Comparison of ENCODE assay signal across 9 cellular contexts in the genomic region with DNA sequence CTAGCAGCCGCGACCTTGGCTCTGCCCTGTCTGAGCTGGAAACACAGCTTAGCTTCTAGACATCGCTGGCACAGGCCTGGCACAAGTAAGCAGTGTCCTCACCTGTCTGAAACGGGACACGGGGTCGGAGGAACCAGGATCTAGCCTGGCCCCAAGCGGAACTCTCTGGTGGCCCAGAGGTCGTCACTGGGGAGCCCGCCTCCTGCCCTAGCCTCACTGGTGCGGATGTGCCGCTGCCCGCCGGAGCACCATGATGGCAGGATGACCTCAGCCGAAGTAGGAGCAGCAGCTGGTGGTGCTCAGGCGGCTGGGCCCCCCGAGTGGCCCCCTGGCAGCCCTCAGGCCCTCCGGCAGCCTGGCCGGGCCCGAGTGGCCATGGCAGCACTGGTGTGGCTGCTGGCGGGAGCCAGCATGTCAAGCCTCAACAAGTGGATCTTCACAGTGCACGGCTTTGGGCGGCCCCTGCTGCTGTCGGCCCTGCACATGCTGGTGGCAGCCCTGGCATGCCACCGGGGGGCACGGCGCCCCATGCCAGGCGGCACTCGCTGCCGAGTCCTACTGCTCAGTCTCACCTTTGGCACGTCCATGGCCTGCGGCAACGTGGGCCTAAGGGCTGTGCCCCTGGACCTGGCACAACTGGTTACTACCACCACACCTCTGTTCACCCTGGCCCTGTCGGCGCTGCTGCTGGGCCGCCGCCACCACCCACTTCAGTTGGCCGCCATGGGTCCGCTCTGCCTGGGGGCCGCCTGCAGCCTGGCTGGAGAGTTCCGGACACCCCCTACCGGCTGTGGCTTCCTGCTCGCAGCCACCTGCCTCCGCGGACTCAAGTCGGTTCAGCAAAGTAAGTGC. TPM values are rescaled to one million over a fixed set of nuclear protein-coding genes. Genes with fewer than 3 reads are reported as not detected.
DNase-seq lines count a peak whose midpoint lies in the region; ATAC-seq, FAIRE-seq and TF ChIP-seq lines count a peak whose summit lies in the region.
"Had no signal": no experiment of that assay in that cellular context is flagged by ENCODE, and none has a peak within 500 bp of the region (broad histone marks: within the 10 kb centered on the region; RNA-seq: fewer than 3 reads in every experiment).

No MANE protein-coding gene starts in this region.

- TF ChIP-seq CTCF in WERI-Rb-1 (IDR thresholded peaks at IDR 0.05; ENCODE audit: low read depth, low read length), result no peak
- TF ChIP-seq CTCF in endodermal cell (conservative IDR thresholded peaks at IDR 0.05), result no peak

- peak overlapping the region; percentile 81; the same call in 1 of the 2 replicates for H3K27ac ChIP-seq in WERI-Rb-1
- no peak overlapping the region for H3K27ac ChIP-seq in endodermal cell (ENCODE audit: low read depth, low read length)
- peak overlapping the region; percentile 82 for H3K27ac ChIP-seq in muscle layer of colon (ENCODE audit: low read depth, low read length)

- DNase-seq in Right ventricle myocardium inferior (ENCODE audit: missing footprints) (peak; percentile 73), cardiac septum (ENCODE audit: low spot score) (no peak), WERI-Rb-1 (no peak), endodermal cell (peak; percentile 70), urothelium cell line (ENCODE audit: low spot score) (peak; percentile 54), midbrain (lab: John Stamatoyannopoulos, UW) (no peak)

- peak; percentile 46 for FAIRE-seq in urothelium cell line (lab: Jason Lieb, UNC)
- FAIRE-seq: endometrium had no signal

- peaks cover 26% of the 10 kb centered on the region for H3K9me3 Mint-ChIP-seq in endodermal cell

- no peak overlapping the region for H3K9ac ChIP-seq in endodermal cell (ENCODE audit: extremely low read depth, low read length, poor library complexity, severe bottlenecking)
- H3K9ac ChIP-seq in muscle layer of colon (ENCODE audit: low read length), result peak overlapping the region; percentile 76

- H3K27me3 ChIP-seq in WERI-Rb-1 (ENCODE audit: insufficient read depth, low read depth, severe bottlenecking) (no peaks in the 10 kb centered on the region), endodermal cell (ENCODE audit: control insufficient read depth, insufficient read depth, low read length, poor library complexity, severe bottlenecking) (no peaks in the 10 kb centered on the region), muscle layer of colon (ENCODE audit: control insufficient read depth in 1 of 2, insufficient read depth in 2 of 2, low read length in 2 of 2) (no peaks in the 10 kb centered on the region)

- no peaks in the 10 kb centered on the region for H3K4me1 ChIP-seq in endodermal cell (ENCODE audit: control insufficient read depth, insufficient read depth, low read length)
- H3K4me1 ChIP-seq in muscle layer of colon (ENCODE audit: insufficient read depth, low read length), result peaks cover 26% of the 10 kb centered on the region

- intact Hi-C loops in Right ventricle myocardium inferior (cut with DNase I) (no loop called here), cardiac septum (cut with DNase I) (loop anchor here (10.0 kb wide), 1 partner anchor 508 kb away; a partner anchor contains a TSS)

- no peak for ATAC-seq in Right ventricle myocardium inferior
- no peak for ATAC-seq in HG03175 (IDR thresholded peaks at IDR 0.05; ENCODE audit: unreplicated experiment)

- H3K27ac Mint-ChIP-seq in endodermal cell, result peak overlapping the region; percentile 70

- peak overlapping the region; percentile 60 for H3K4me3 ChIP-seq in WERI-Rb-1 (ENCODE audit: low read depth, low read length)
- peak overlapping the region; percentile 76 for H3K4me3 ChIP-seq in endodermal cell (ENCODE audit: low read length)
- peak overlapping the region; percentile 93 to 94 for H3K4me3 ChIP-seq in muscle layer of colon (ENCODE audit: low read depth in 1 of 2, low read length in 2 of 2)

- WGBS in endodermal cell (ENCODE audit: insufficient coverage in 1 of 2, insufficient read length in 1 of 2), 2 experiments, result 89 to 91% methylated on average over 21 to 45 of the region's 45 CpGs

- H3K9me3 ChIP-seq in WERI-Rb-1 (ENCODE audit: severe bottlenecking) (peaks cover 7% of the 10 kb centered on the region), endodermal cell (ENCODE audit: control insufficient read depth, low read length) (no peaks in the 10 kb centered on the region), muscle layer of colon (ENCODE audit: low read length) (no peaks in the 10 kb centered on the region)

- H3K36me3 Mint-ChIP-seq in endodermal cell (ENCODE audit: low read depth), result peaks cover 15% of the 10 kb centered on the region

- no peaks in the 10 kb centered on the region for H3K36me3 ChIP-seq in WERI-Rb-1
- no peaks in the 10 kb centered on the region for H3K36me3 ChIP-seq in endodermal cell (ENCODE audit: control insufficient read depth, insufficient read depth, low read length)
- H3K36me3 ChIP-seq in muscle layer of colon (ENCODE audit: insufficient read depth, low read length), result no peaks in the 10 kb centered on the region

- peaks cover 10% of the 10 kb centered on the region for H3K4me1 Mint-ChIP-seq in endodermal cell

- peaks cover 6% of the 10 kb centered on the region for H3K27me3 Mint-ChIP-seq in endodermal cell (ENCODE audit: insufficient read depth)

- peak overlapping the region; percentile 60 for H3K4me3 Mint-ChIP-seq in endodermal cell

RNA-seq across cellular contexts. Expression of a gene that starts 0.9 kb away (rescaled TPM):
- total RNA-seq in Right ventricle myocardium inferior, result 5.0 TPM
- 4.2 TPM for total RNA-seq in cardiac septum
- total RNA-seq in endodermal cell, result 1 to 10 TPM; 2.3 to 3.9 TPM
- 2.4 TPM for polyA plus RNA-seq in endodermal cell (2013, experiment 1 of 2)
- polyA plus RNA-seq in endodermal cell (2013, experiment 2 of 2), result 2.1 TPM

RNA-seq across cellular contexts. Expression of a gene that starts 29.5 kb away (rescaled TPM):
- 16.7 TPM for total RNA-seq in Right ventricle myocardium inferior
- 10.3 TPM for total RNA-seq in cardiac septum
- total RNA-seq in endodermal cell, result 10 to 100 TPM; 71.8 to 73.6 TPM
- 42.4 TPM for polyA plus RNA-seq in endodermal cell (2013, experiment 1 of 2)
- 38.7 TPM for polyA plus RNA-seq in endodermal cell (2013, experiment 2 of 2)

RNA-seq across cellular contexts. Expression of a gene that starts 31.2 kb away (rescaled TPM):
- total RNA-seq in Right ventricle myocardium inferior, result 2.8 TPM
- 3.4 TPM for total RNA-seq in cardiac septum
- 1 to 10 TPM; 7.3 to 7.6 TPM for total RNA-seq in endodermal cell
- polyA plus RNA-seq in endodermal cell (2013, experiment 1 of 2), result 7.5 TPM
- polyA plus RNA-seq in endodermal cell (2013, experiment 2 of 2), result 7.4 TPM

RNA-seq across cellular contexts. Expression of a gene that starts 44.7 kb away (rescaled TPM):
- total RNA-seq in Right ventricle myocardium inferior (22.4 TPM), cardiac septum (28.1 TPM), endodermal cell (10 to 100 TPM; 78.7 to 90.2 TPM)
- 55.6 TPM for polyA plus RNA-seq in endodermal cell (2013, experiment 1 of 2)
- 52.0 TPM for polyA plus RNA-seq in endodermal cell (2013, experiment 2 of 2)

RNA-seq across cellular contexts. Expression of a gene that starts 58.2 kb away (rescaled TPM):
- total RNA-seq in Right ventricle myocardium inferior (11.1 TPM), cardiac septum (8.9 TPM), endodermal cell (10 to 100 TPM in 1 of 2 donors, 1 to 10 TPM in 1; 6.8 to 11.1 TPM)
- polyA plus RNA-seq in endodermal cell (2013, experiment 1 of 2), result 4.7 TPM
- polyA plus RNA-seq in endodermal cell (2013, experiment 2 of 2), result 4.3 TPM

Comparison
In these comparisons a context has a peak if more than half of its experiments do, and no peak if none do; other contexts are left out.
1. DNase-seq: peak in Right ventricle myocardium inferior (single experiment), endodermal cell (single experiment) and urothelium cell line (single experiment); none in cardiac septum (single experiment), WERI-Rb-1 (single experiment) and midbrain (single experiment).
2. Peak in every context shown above with its lines, with median percentiles within 50 percentile points of each other: H3K4me3 ChIP-seq.